ENCODE assay signal across 15 cellular contexts in the genomic region with DNA sequence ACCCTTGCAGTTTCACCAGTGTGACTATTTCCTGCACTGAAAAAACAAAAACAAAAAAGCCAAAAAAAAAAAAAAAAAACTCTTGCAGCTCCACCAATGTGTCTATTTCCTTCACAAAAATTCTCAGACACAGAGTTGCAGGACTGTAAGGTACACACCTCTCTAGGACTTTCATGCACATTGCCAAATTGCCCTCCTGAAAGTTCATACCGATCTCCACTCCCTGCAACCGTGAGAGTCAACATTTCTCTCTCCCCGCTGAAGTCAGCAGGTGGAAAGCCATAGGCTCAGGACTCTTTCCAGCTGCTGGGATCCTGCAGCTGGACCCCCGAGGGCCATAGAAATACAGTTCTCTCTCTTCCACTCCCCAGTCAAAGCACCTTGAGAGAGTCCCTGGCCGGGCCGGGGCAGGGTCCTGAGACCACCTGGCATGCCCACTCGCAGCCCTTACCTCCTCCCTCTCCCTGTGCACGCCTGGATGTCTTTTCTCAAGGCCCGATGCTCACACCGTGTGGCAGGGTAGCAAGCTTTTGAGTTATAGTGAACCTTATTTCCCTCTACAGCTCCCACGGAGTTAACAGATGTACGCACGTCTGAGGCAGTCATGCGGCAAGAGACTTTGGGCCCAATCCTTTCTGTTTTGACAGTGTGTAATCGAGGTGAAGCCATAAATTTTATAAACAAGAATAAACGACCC.
"Had no signal": no experiment of that assay in that cellular context is flagged by ENCODE, and none has a peak within 500 bp of the region (broad histone marks: within the 10 kb centered on the region; RNA-seq: fewer than 3 reads in every experiment).

No MANE protein-coding gene starts in this region.

- DNase-seq: activated CD8-positive, alpha-beta memory T cell treated with anti-CD3 and anti-CD28 coated beads, Interleukin-2, amount 50 U/mL, for 48 hours; activated CD8-positive, alpha-beta T cell treated with anti-CD3 and anti-CD28 coated beads, Interleukin-2, amount 10 ng/mL, durations not matched to agents 7 days and 5 days; activated naive CD4-positive, alpha-beta T cell; cortex of kidney; effector CD8-positive, alpha-beta T cell; heart right ventricle; islet precursor cell had no signal

- H3K4me3 Mint-ChIP-seq: activated CD8-positive, alpha-beta T cell treated with anti-CD3 and anti-CD28 coated beads, Interleukin-2, amount 10 ng/mL, durations not matched to agents 7 days and 5 days; stimulated activated effector memory CD8-positive, alpha-beta T cell treated with anti-CD3 and anti-CD28 coated beads, Interleukin-12 subunit alpha, Interleukin-12 subunit beta, amount 100 ng/mL, for 72 hours; T-helper 2 cell treated with Interferon-gamma antibody and Interleukin-4, amounts not matched to agents 5 μg/mL and 100 μg/mL, for 36 hours had no signal

- H3K27ac ChIP-seq: heart right ventricle, neutrophil, right atrium auricular region, thyroid gland, vagina had no signal

- H3K4me3 ChIP-seq: heart right ventricle, right atrium auricular region, smooth muscle cell, thyroid gland, vagina had no signal

- H3K9me3 Mint-ChIP-seq: stimulated activated effector memory CD8-positive, alpha-beta T cell treated with anti-CD3 and anti-CD28 coated beads, Interleukin-12 subunit alpha, Interleukin-12 subunit beta, amount 100 ng/mL, for 72 hours; T-helper 2 cell treated with Interferon-gamma antibody and Interleukin-4, amounts not matched to agents 5 μg/mL and 100 μg/mL, for 36 hours had no signal

- H3K36me3 ChIP-seq: heart right ventricle, neutrophil, right atrium auricular region, thyroid gland, vagina had no signal

- H3K27me3 ChIP-seq: right atrium auricular region, thyroid gland, vagina had no signal

- H3K9me3 ChIP-seq: heart right ventricle, neutrophil, right atrium auricular region, thyroid gland, vagina had no signal

- H3K27ac Mint-ChIP-seq: activated CD8-positive, alpha-beta T cell treated with anti-CD3 and anti-CD28 coated beads, Interleukin-2, amount 10 ng/mL, durations not matched to agents 7 days and 5 days; stimulated activated effector memory CD8-positive, alpha-beta T cell treated with anti-CD3 and anti-CD28 coated beads, Interleukin-12 subunit alpha, Interleukin-12 subunit beta, amount 100 ng/mL, for 72 hours; T-helper 2 cell treated with Interferon-gamma antibody and Interleukin-4, amounts not matched to agents 5 μg/mL and 100 μg/mL, for 36 hours had no signal

- H3K36me3 Mint-ChIP-seq: stimulated activated effector memory CD8-positive, alpha-beta T cell treated with anti-CD3 and anti-CD28 coated beads, Interleukin-12 subunit alpha, Interleukin-12 subunit beta, amount 100 ng/mL, for 72 hours had no signal

- FAIRE-seq: frontal cortex had no signal

- ATAC-seq: activated CD8-positive, alpha-beta T cell treated with anti-CD3 and anti-CD28 coated beads, Interleukin-2, amount 10 ng/mL, durations not matched to agents 7 days and 5 days; heart right ventricle; stimulated activated effector memory CD8-positive, alpha-beta T cell treated with anti-CD3 and anti-CD28 coated beads, Interleukin-12 subunit alpha, Interleukin-12 subunit beta, amount 100 ng/mL, for 72 hours had no signal

- H3K4me2 ChIP-seq: smooth muscle cell had no signal
